In genomic region chr17:49496183-49496865, GRCh38 we compare ENCODE assay signal across 1 cellular context.
TF ChIP-seq lines count a peak whose summit lies in the region.

No MANE protein-coding gene starts in this region.

TF ChIP-seq in HepG2, 621 proteins besides CTCF, POLR2A, EP300 and RAD21 (continued from another document and continues in another):
- TF ChIP-seq, protein P1, sequence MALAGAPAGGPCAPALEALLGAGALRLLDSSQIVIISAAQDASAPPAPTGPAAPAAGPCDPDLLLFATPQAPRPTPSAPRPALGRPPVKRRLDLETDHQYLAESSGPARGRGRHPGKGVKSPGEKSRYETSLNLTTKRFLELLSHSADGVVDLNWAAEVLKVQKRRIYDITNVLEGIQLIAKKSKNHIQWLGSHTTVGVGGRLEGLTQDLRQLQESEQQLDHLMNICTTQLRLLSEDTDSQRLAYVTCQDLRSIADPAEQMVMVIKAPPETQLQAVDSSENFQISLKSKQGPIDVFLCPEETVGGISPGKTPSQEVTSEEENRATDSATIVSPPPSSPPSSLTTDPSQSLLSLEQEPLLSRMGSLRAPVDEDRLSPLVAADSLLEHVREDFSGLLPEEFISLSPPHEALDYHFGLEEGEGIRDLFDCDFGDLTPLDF (CRISPR knock-in tag; IDR thresholded peaks at IDR 0.05), result 0 out of 2 replicates have a peak, but pooled peaks have one; percentile 22
- TF ChIP-seq JUND (CRISPR knock-in tag; IDR thresholded peaks at IDR 0.05) (peak; percentile 25; the same call in 1 of the 2 replicates), TEAD2 (CRISPR knock-in tag; IDR thresholded peaks at IDR 0.05) (peak; percentile 70; the same call in 1 of the 2 replicates), ZNF691 (CRISPR knock-in tag; IDR thresholded peaks at IDR 0.05; ENCODE audit: borderline replicate concordance, low read depth) (peak; percentile 35; the same call in 1 of the 2 replicates), ZNF207 (IDR thresholded peaks at IDR 0.05; ENCODE audit: borderline replicate concordance) (no peak), BORCS8-MEF2B (CRISPR knock-in tag; IDR thresholded peaks at IDR 0.05) (0 out of 2 replicates have a peak, but pooled peaks have one; percentile 45), PITX1 (CRISPR knock-in tag; IDR thresholded peaks at IDR 0.05) (0 out of 2 replicates have a peak, but pooled peaks have one; percentile 3), ERF (CRISPR knock-in tag; IDR thresholded peaks at IDR 0.05) (no peak), ZNF629 (CRISPR knock-in tag; conservative IDR thresholded peaks at IDR 0.05) (0 out of 2 replicates have a peak, but pooled peaks have one; percentile 8), NFE2L1 (CRISPR knock-in tag; IDR thresholded peaks at IDR 0.05; ENCODE audit: borderline replicate concordance) (no peak), SMAD9 (CRISPR knock-in tag; IDR thresholded peaks at IDR 0.05) (no peak), ELF3 (CRISPR knock-in tag; IDR thresholded peaks at IDR 0.05) (0 out of 2 replicates have a peak, but pooled peaks have one; percentile 26), ZBTB33 (CRISPR knock-in tag; IDR thresholded peaks at IDR 0.05) (no peak), SOX5 (CRISPR knock-in tag; IDR thresholded peaks at IDR 0.05; ENCODE audit: borderline replicate concordance) (no peak), ZNF34 (CRISPR knock-in tag; IDR thresholded peaks at IDR 0.05; ENCODE audit: borderline replicate concordance) (no peak), HMG20B (CRISPR knock-in tag; conservative IDR thresholded peaks at IDR 0.05) (no peak), ZNF766 (CRISPR knock-in tag; IDR thresholded peaks at IDR 0.05; ENCODE audit: borderline replicate concordance) (peak; percentile 63; the same call in 1 of the 2 replicates), NRL (CRISPR knock-in tag; IDR thresholded peaks at IDR 0.05; ENCODE audit: borderline replicate concordance) (no peak; the same call in 1 of the 2 replicates), YEATS2 (CRISPR knock-in tag; IDR thresholded peaks at IDR 0.05; ENCODE audit: borderline replicate concordance) (no peak), HNRNPLL (IDR thresholded peaks at IDR 0.05; ENCODE audit: low read depth, low read length, poor library complexity, severe bottlenecking) (peak; percentile 37), SALL1 (CRISPR knock-in tag; IDR thresholded peaks at IDR 0.05) (peak; percentile 67; the same call in 1 of the 2 replicates), ZSCAN25 (CRISPR knock-in tag; IDR thresholded peaks at IDR 0.05) (no peak), PAX8 (CRISPR knock-in tag; IDR thresholded peaks at IDR 0.05; ENCODE audit: borderline replicate concordance) (no peak), ZFYVE20 (CRISPR knock-in tag; IDR thresholded peaks at IDR 0.05; ENCODE audit: borderline replicate concordance, low read depth) (no peak), ZSCAN12 (CRISPR knock-in tag; IDR thresholded peaks at IDR 0.05) (0 out of 2 replicates have a peak, but pooled peaks have one; percentile 56), FOXC1 (CRISPR knock-in tag; IDR thresholded peaks at IDR 0.05; ENCODE audit: borderline replicate concordance) (peak; percentile 60; the same call in 1 of the 2 replicates), ZNF138 (CRISPR knock-in tag; IDR thresholded peaks at IDR 0.05; ENCODE audit: low read depth) (no peak), TFDP2 (CRISPR knock-in tag; IDR thresholded peaks at IDR 0.05) (no peak), ATF4 (CRISPR knock-in tag; IDR thresholded peaks at IDR 0.05) (no peak), SCMH1 (CRISPR knock-in tag; IDR thresholded peaks at IDR 0.05; ENCODE audit: borderline replicate concordance) (no peak), KLF15 (CRISPR knock-in tag; IDR thresholded peaks at IDR 0.05; ENCODE audit: borderline replicate concordance) (no peak)
- TF ChIP-seq, protein P2, sequence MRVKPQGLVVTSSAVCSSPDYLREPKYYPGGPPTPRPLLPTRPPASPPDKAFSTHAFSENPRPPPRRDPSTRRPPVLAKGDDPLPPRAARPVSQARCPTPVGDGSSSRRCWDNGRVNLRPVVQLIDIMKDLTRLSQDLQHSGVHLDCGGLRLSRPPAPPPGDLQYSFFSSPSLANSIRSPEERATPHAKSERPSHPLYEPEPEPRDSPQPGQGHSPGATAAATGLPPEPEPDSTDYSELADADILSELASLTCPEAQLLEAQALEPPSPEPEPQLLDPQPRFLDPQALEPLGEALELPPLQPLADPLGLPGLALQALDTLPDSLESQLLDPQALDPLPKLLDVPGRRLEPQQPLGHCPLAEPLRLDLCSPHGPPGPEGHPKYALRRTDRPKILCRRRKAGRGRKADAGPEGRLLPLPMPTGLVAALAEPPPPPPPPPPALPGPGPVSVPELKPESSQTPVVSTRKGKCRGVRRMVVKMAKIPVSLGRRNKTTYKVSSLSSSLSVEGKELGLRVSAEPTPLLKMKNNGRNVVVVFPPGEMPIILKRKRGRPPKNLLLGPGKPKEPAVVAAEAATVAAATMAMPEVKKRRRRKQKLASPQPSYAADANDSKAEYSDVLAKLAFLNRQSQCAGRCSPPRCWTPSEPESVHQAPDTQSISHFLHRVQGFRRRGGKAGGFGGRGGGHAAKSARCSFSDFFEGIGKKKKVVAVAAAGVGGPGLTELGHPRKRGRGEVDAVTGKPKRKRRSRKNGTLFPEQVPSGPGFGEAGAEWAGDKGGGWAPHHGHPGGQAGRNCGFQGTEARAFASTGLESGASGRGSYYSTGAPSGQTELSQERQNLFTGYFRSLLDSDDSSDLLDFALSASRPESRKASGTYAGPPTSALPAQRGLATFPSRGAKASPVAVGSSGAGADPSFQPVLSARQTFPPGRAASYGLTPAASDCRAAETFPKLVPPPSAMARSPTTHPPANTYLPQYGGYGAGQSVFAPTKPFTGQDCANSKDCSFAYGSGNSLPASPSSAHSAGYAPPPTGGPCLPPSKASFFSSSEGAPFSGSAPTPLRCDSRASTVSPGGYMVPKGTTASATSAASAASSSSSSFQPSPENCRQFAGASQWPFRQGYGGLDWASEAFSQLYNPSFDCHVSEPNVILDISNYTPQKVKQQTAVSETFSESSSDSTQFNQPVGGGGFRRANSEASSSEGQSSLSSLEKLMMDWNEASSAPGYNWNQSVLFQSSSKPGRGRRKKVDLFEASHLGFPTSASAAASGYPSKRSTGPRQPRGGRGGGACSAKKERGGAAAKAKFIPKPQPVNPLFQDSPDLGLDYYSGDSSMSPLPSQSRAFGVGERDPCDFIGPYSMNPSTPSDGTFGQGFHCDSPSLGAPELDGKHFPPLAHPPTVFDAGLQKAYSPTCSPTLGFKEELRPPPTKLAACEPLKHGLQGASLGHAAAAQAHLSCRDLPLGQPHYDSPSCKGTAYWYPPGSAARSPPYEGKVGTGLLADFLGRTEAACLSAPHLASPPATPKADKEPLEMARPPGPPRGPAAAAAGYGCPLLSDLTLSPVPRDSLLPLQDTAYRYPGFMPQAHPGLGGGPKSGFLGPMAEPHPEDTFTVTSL (CRISPR knock-in tag; IDR thresholded peaks at IDR 0.05; ENCODE audit: borderline replicate concordance), result no peak
- TF ChIP-seq, protein P3, sequence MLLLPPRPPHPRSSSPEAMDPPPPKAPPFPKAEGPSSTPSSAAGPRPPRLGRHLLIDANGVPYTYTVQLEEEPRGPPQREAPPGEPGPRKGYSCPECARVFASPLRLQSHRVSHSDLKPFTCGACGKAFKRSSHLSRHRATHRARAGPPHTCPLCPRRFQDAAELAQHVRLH (CRISPR knock-in tag; IDR thresholded peaks at IDR 0.05; ENCODE audit: borderline replicate concordance, low read depth), result no peak
- TF ChIP-seq, protein P4, sequence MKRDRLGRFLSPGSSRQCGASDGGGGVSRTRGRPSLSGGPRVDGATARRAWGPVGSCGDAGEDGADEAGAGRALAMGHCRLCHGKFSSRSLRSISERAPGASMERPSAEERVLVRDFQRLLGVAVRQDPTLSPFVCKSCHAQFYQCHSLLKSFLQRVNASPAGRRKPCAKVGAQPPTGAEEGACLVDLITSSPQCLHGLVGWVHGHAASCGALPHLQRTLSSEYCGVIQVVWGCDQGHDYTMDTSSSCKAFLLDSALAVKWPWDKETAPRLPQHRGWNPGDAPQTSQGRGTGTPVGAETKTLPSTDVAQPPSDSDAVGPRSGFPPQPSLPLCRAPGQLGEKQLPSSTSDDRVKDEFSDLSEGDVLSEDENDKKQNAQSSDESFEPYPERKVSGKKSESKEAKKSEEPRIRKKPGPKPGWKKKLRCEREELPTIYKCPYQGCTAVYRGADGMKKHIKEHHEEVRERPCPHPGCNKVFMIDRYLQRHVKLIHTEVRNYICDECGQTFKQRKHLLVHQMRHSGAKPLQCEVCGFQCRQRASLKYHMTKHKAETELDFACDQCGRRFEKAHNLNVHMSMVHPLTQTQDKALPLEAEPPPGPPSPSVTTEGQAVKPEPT (CRISPR knock-in tag; IDR thresholded peaks at IDR 0.05; ENCODE audit: low read depth), result 0 out of 2 replicates have a peak, but pooled peaks have one; percentile 8
- TF ChIP-seq, protein P5, sequence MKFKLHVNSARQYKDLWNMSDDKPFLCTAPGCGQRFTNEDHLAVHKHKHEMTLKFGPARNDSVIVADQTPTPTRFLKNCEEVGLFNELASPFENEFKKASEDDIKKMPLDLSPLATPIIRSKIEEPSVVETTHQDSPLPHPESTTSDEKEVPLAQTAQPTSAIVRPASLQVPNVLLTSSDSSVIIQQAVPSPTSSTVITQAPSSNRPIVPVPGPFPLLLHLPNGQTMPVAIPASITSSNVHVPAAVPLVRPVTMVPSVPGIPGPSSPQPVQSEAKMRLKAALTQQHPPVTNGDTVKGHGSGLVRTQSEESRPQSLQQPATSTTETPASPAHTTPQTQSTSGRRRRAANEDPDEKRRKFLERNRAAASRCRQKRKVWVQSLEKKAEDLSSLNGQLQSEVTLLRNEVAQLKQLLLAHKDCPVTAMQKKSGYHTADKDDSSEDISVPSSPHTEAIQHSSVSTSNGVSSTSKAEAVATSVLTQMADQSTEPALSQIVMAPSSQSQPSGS (CRISPR knock-in tag; IDR thresholded peaks at IDR 0.05), result no peak
- TF ChIP-seq, protein P6, sequence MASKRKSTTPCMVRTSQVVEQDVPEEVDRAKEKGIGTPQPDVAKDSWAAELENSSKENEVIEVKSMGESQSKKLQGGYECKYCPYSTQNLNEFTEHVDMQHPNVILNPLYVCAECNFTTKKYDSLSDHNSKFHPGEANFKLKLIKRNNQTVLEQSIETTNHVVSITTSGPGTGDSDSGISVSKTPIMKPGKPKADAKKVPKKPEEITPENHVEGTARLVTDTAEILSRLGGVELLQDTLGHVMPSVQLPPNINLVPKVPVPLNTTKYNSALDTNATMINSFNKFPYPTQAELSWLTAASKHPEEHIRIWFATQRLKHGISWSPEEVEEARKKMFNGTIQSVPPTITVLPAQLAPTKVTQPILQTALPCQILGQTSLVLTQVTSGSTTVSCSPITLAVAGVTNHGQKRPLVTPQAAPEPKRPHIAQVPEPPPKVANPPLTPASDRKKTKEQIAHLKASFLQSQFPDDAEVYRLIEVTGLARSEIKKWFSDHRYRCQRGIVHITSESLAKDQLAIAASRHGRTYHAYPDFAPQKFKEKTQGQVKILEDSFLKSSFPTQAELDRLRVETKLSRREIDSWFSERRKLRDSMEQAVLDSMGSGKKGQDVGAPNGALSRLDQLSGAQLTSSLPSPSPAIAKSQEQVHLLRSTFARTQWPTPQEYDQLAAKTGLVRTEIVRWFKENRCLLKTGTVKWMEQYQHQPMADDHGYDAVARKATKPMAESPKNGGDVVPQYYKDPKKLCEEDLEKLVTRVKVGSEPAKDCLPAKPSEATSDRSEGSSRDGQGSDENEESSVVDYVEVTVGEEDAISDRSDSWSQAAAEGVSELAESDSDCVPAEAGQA (IDR thresholded peaks at IDR 0.05; ENCODE audit: low read depth), result no peak
- TF ChIP-seq, protein P6 (CRISPR knock-in tag; IDR thresholded peaks at IDR 0.05; ENCODE audit: borderline replicate concordance), result 0 out of 2 replicates have a peak, but pooled peaks have one; percentile 48
